In genomic region chr12:57835366-57836288, GRCh38 we compare ENCODE assay signal across 8 cellular contexts. TPM values are rescaled to one million over a fixed set of nuclear protein-coding genes. Genes with fewer than 3 reads are reported as not detected.
DNase-seq lines count a peak whose midpoint lies in the region; FAIRE-seq and TF ChIP-seq lines count a peak whose summit lies in the region.

No MANE protein-coding gene starts in this region.

- no peaks in the 10 kb centered on the region for H3K27me3 ChIP-seq in CD8-positive, alpha-beta memory T cell (ENCODE audit: insufficient read depth, low read length, poor library complexity, severe bottlenecking)
- H3K27me3 ChIP-seq in NT2/D1 (ENCODE audit: insufficient read depth, insufficient read length) (no peaks in the 10 kb centered on the region), duodenal mucosa (ENCODE audit: control insufficient read depth in 1 of 2, insufficient read depth in 2 of 2, low read length in 2 of 2) (no peaks in the 10 kb centered on the region), parathyroid adenoma (ENCODE audit: control insufficient read depth, insufficient read depth, low read length) (no peaks in the 10 kb centered on the region)

- peaks cover 91% of the 10 kb centered on the region for H3K79me2 ChIP-seq in parathyroid adenoma

- H3K9ac ChIP-seq in NT2/D1 (ENCODE audit: insufficient read length, low read depth), result peak overlapping the region; percentile 13
- H3K9ac ChIP-seq in duodenal mucosa (ENCODE audit: low read depth in 1 of 2, low read length in 2 of 2), result peak overlapping the region in 1 of 2 donors; percentile 33
- H3K9ac ChIP-seq in parathyroid adenoma, result no peak overlapping the region

- H3K27me3 Mint-ChIP-seq in CD8-positive, alpha-beta memory T cell, result no peaks in the 10 kb centered on the region

- no peak for TF ChIP-seq CTCF in parathyroid adenoma (IDR thresholded peaks at IDR 0.05)

- no peak for FAIRE-seq in H54 (lab: Jason Lieb, UNC)

- CTCF ChIA-PET in CD8-positive, alpha-beta memory T cell (lab: Charles Lee), result interaction anchor here (1.6 to 7.3 kb wide), 5 partner anchors 8 to 68 kb away, joined by 4 to 78 read pairs (median 12); partner anchors contain the start of gene CTDSP2

- H3K9me3 Mint-ChIP-seq in CD8-positive, alpha-beta memory T cell, result no peaks in the 10 kb centered on the region

- POLR2A ChIA-PET in CD8-positive, alpha-beta memory T cell (lab: Charles Lee), result interaction anchor here (1.6 to 2.9 kb wide), 2 partner anchors 11 to 16 kb away, joined by 5 to 10 read pairs; partner anchors contain the start of gene CTDSP2

- H3K27ac ChIP-seq in CD8-positive, alpha-beta memory T cell (ENCODE audit: low read depth, low read length), result no peak overlapping the region
- H3K27ac ChIP-seq in duodenal mucosa (ENCODE audit: low read depth, low read length), result no peak overlapping the region
- peak overlapping the region; percentile 40 for H3K27ac ChIP-seq in parathyroid adenoma

- peak overlapping the region; percentile 87 to 98 (median 91) for H3K27ac Mint-ChIP-seq in CD8-positive, alpha-beta memory T cell

- peak overlapping the region; percentile 27 to 86 (median 70) for H3K4me3 Mint-ChIP-seq in CD8-positive, alpha-beta memory T cell

- no peak for TF ChIP-seq POLR2A in H54 (IDR thresholded peaks at IDR 0.05; ENCODE audit: low read depth, low read length)

- H3K36me3 ChIP-seq in CD8-positive, alpha-beta memory T cell (ENCODE audit: insufficient read depth, low read length), result no peaks in the 10 kb centered on the region
- H3K36me3 ChIP-seq in NT2/D1 (ENCODE audit: insufficient read depth, insufficient read length, low read length), result no peaks in the 10 kb centered on the region
- H3K36me3 ChIP-seq in duodenal mucosa (ENCODE audit: control insufficient read depth in 1 of 2, insufficient read depth in 2 of 2, low read length in 2 of 2), result no peaks in the 10 kb centered on the region
- no peaks in the 10 kb centered on the region for H3K36me3 ChIP-seq in parathyroid adenoma (ENCODE audit: control insufficient read depth, insufficient read depth, low read length)

- DNase-seq in CD8-positive, alpha-beta memory T cell, result no peak
- no peak for DNase-seq in NT2/D1 (ENCODE audit: low read depth, low spot score)
- no peak for DNase-seq in GF-D8 (lab: John Stamatoyannopoulos, UW)
- no peak for DNase-seq in DMS114 treated with DMSO at 0.1 percent for 48 hours (lab: John Stamatoyannopoulos, UW; ENCODE audit: unreplicated experiment)
- DNase-seq in H54 (ENCODE audit: insufficient read length, low spot score), result no peak
- DNase-seq in A172 (ENCODE audit: low spot score), result no peak

- H3K4me3 ChIP-seq in CD8-positive, alpha-beta memory T cell (ENCODE audit: low read length), result peak overlapping the region; percentile 42
- H3K4me3 ChIP-seq in NT2/D1 (ENCODE audit: insufficient read length, low read depth) (no peak overlapping the region), duodenal mucosa (ENCODE audit: low read depth in 1 of 2, low read length in 2 of 2) (peak overlapping the region; percentile 9 to 10), parathyroid adenoma (ENCODE audit: low read depth, low read length) (no peak overlapping the region)

- peak overlapping the region; percentile 58 for H3K4me2 ChIP-seq in parathyroid adenoma (ENCODE audit: low read length)

- H3K4me1 ChIP-seq in CD8-positive, alpha-beta memory T cell (ENCODE audit: insufficient read depth, low read length), result peaks cover 95% of the 10 kb centered on the region
- H3K4me1 ChIP-seq in NT2/D1 (ENCODE audit: insufficient read depth, insufficient read length) (peaks cover 52% of the 10 kb centered on the region), duodenal mucosa (ENCODE audit: control insufficient read depth in 1 of 2, insufficient read depth in 2 of 2, low read length in 2 of 2) (peaks cover 85 to 93% of the 10 kb centered on the region in 2 donors), parathyroid adenoma (peaks cover 71% of the 10 kb centered on the region)

- peaks cover 0 to 4% (median 2%) of the 10 kb centered on the region in 3 donors for H3K36me3 Mint-ChIP-seq in CD8-positive, alpha-beta memory T cell

- H2AFZ ChIP-seq in parathyroid adenoma, result no peak overlapping the region

- peaks cover 83 to 91% (median 87%) of the 10 kb centered on the region in 3 donors for H3K4me1 Mint-ChIP-seq in CD8-positive, alpha-beta memory T cell

- H3K9me3 ChIP-seq in CD8-positive, alpha-beta memory T cell (ENCODE audit: low read length), result no peaks in the 10 kb centered on the region
- H3K9me3 ChIP-seq in NT2/D1 (ENCODE audit: insufficient read depth, low read length) (no peaks in the 10 kb centered on the region), duodenal mucosa (ENCODE audit: control insufficient read depth in 1 of 2, low read length in 2 of 2) (no peaks in the 10 kb centered on the region), parathyroid adenoma (ENCODE audit: control insufficient read depth, low read length) (no peaks in the 10 kb centered on the region)

RNA-seq across cellular contexts. Expression of gene CTDSP2, which starts 10.9 kb away (rescaled TPM):
- total RNA-seq in CD8-positive, alpha-beta memory T cell, result 10 to 100 TPM; 72.8 to 76.4 TPM
- 55.0 TPM for polyA plus RNA-seq in CD8-positive, alpha-beta memory T cell
- 26.9 and 27.5 TPM in 2 replicates for total RNA-seq in A172 (2014; rRNA removed; shearing (Covaris generic))

RNA-seq across cellular contexts. Expression of gene AVIL, which starts 17.1 kb away (rescaled TPM):
- 1 to 10 TPM; 2.3 to 2.5 TPM for total RNA-seq in CD8-positive, alpha-beta memory T cell
- polyA plus RNA-seq in CD8-positive, alpha-beta memory T cell, result 0.40 TPM
- 0.41 and 0.98 TPM in 2 replicates for total RNA-seq in A172 (2014; rRNA removed; shearing (Covaris generic))

RNA-seq across cellular contexts. Expression of gene TSFM, which starts 53.0 kb away (rescaled TPM):
- 10 to 100 TPM; 64.0 to 69.0 TPM for total RNA-seq in CD8-positive, alpha-beta memory T cell
- 32.6 TPM for polyA plus RNA-seq in CD8-positive, alpha-beta memory T cell
- total RNA-seq in A172 (2014; rRNA removed; shearing (Covaris generic)), result 51.0 and 54.8 TPM in 2 replicates

Comparison
In these comparisons a context has a peak if more than half of its experiments do, and no peak if none do; other contexts are left out.
1. H3K4me3 ChIP-seq: peak in CD8-positive, alpha-beta memory T cell (single experiment) and duodenal mucosa (2 of 2); none in NT2/D1 (single experiment) and parathyroid adenoma (single experiment).